ENCODE assay signal across 9 cellular contexts in genomic region chr14:56004807-56005579, GRCh38.
A peak's percentile ranks its signal among the peaks of the same experiment; 100 is the strongest.
DNase-seq lines count a peak whose midpoint lies in the region; ATAC-seq and TF ChIP-seq lines count a peak whose summit lies in the region.
"Had no signal": no experiment of that assay in that cellular context is flagged by ENCODE, and none has a peak within 500 bp of the region (broad histone marks: within the 10 kb centered on the region; RNA-seq: fewer than 3 reads in every experiment).

No MANE protein-coding gene starts in this region.

- H3K36me3 Mint-ChIP-seq in brain, result no peaks in the 10 kb centered on the region

- ATAC-seq in GM18517 (IDR thresholded peaks at IDR 0.05; ENCODE audit: unreplicated experiment), result peak; percentile 94
- ATAC-seq in HG02642 (IDR thresholded peaks at IDR 0.05; ENCODE audit: poor library complexity, unreplicated experiment), result peak; percentile 83
- ATAC-seq in left lung, result peak; percentile 92
- no peak for ATAC-seq in HG03280 (IDR thresholded peaks at IDR 0.05; ENCODE audit: unreplicated experiment)

- H3K4me3 ChIP-seq in left lung (peak overlapping the region in 1 of 2 donors; percentile 5), testis (peak overlapping the region in 1 of 2 donors; percentile 24)
- H3K4me3 ChIP-seq: adrenal gland had no signal

- peaks cover 5% of the 10 kb centered on the region for H3K27me3 Mint-ChIP-seq in brain

- peak overlapping the region in 3 of 5 experiments; percentile 15 to 58 (median 44) for H3K4me3 Mint-ChIP-seq in brain

- intact Hi-C loops in left lung (cut with DNase I), result no loop called here
- intact Hi-C loops in testis (cut with DNase I; ENCODE audit: low total_unique reads), result no loop called here

- peaks cover 19 to 40% (median 27%) of the 10 kb centered on the region in 5 experiments for H3K9me3 Mint-ChIP-seq in brain

- H3K27ac Mint-ChIP-seq in brain, result peak overlapping the region; percentile 78 to 94 (median 86)

- no peak for TF ChIP-seq CTCF in brain (conservative IDR thresholded peaks at IDR 0.05)
- no peak for TF ChIP-seq CTCF in left lung (IDR thresholded peaks at IDR 0.05)
- TF ChIP-seq CTCF in testis (IDR thresholded peaks at IDR 0.05), result no peak

- H3K4me1 ChIP-seq in left lung (peaks cover 4 to 11% of the 10 kb centered on the region in 2 donors), testis (no peaks in the 10 kb centered on the region)
- H3K4me1 ChIP-seq: adrenal gland had no signal

- 22 to 23% methylated on average over 19 of the region's 19 CpGs for WGBS in testis, 2 donors

- H3K9me3 ChIP-seq in left lung (no peaks in the 10 kb centered on the region), testis (no peaks in the 10 kb centered on the region)
- H3K9me3 ChIP-seq: adrenal gland had no signal

- H3K27me3 ChIP-seq in left lung (no peaks in the 10 kb centered on the region), testis (no peaks in the 10 kb centered on the region)
- H3K27me3 ChIP-seq: adrenal gland had no signal

- DNase-seq in NOMO-1 treated with DMSO at 0.1 percent for 48 hours (lab: John Stamatoyannopoulos, UW; ENCODE audit: unreplicated experiment) (peak; percentile 89), left lung (peak in 1 of 2 donors; percentile 52), testis (peak; percentile 58), NCI-H187 (lab: John Stamatoyannopoulos, UW) (no peak)

- H3K27ac ChIP-seq in left lung (peak overlapping the region; percentile 66 to 86), testis (peak overlapping the region; percentile 53 to 70)

- no peak for TF ChIP-seq POLR2A in testis (IDR thresholded peaks at IDR 0.05)

- no peaks in the 10 kb centered on the region for H3K36me3 ChIP-seq in left lung
- no peaks in the 10 kb centered on the region for H3K36me3 ChIP-seq in testis (ENCODE audit: low read depth, missing control alignments)
- H3K36me3 ChIP-seq: adrenal gland had no signal

- H3K4me1 Mint-ChIP-seq in brain, result peaks cover 43% of the 10 kb centered on the region

Comparison
In these comparisons a context has a peak if more than half of its experiments do, and no peak if none do; other contexts are left out.
1. DNase-seq: peak in NOMO-1 treated with DMSO at 0.1 percent for 48 hours (single experiment) and testis (single experiment); none in NCI-H187 (0 of 2).